In the genomic region with DNA sequence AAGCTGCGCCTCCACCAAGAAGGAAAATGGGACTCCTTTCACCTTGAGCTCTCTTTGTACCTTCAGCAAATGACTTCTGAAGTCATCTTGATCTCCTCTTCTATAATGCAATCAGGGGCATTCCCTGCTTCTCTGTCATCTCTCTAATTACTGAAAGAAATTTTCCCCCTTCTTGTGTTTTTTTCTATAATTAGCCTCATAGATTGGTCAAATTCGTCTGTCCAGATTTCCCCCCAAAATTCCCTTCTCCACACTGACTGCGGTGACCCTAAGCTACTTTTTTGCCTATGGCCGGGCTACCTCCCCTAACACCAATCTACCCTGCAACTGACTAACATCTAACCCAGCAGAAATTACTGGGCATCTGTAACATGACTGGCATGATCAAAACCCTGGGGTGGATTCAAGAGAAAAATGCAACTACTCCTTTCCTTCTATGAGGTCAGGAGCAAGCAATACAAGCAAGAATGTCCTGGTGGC, we compare ENCODE assay signal across 16 cellular contexts.
DNase-seq lines count a peak whose midpoint lies in the region; TF ChIP-seq lines count a peak whose summit lies in the region.
"Had no signal": no experiment of that assay in that cellular context is flagged by ENCODE, and none has a peak within 500 bp of the region (broad histone marks: within the 10 kb centered on the region; RNA-seq: fewer than 3 reads in every experiment).

No MANE protein-coding gene starts in this region.

- H3K36me3 Mint-ChIP-seq in osteocyte (ENCODE audit: unreplicated experiment), result no peaks in the 10 kb centered on the region

- no peaks in the 10 kb centered on the region for H3K27me3 Mint-ChIP-seq in osteocyte (ENCODE audit: unreplicated experiment)

- peak overlapping the region; percentile 51 for H3K27ac ChIP-seq in effector memory CD4-positive, alpha-beta T cell (ENCODE audit: insufficient read depth, low read length, poor library complexity, severe bottlenecking)
- H3K27ac ChIP-seq: 22Rv1, coronary artery, parathyroid adenoma, transverse colon had no signal

- peaks cover 11% of the 10 kb centered on the region for H3K36me3 ChIP-seq in effector memory CD4-positive, alpha-beta T cell (ENCODE audit: control insufficient read depth, insufficient read depth, low read length)
- H3K36me3 ChIP-seq: transverse colon had no signal

- DNase-seq in DMS 273 (lab: John Stamatoyannopoulos, UW; ENCODE audit: unreplicated experiment), result peak; percentile 25
- no peak for DNase-seq in DMS 273 treated with DMSO at 0.1 percent for 48 hours (lab: John Stamatoyannopoulos, UW)
- peak; percentile 46 for DNase-seq in GM13977 (ENCODE audit: low spot score)
- DNase-seq in NCI-H69 (lab: John Stamatoyannopoulos, UW), result peak; percentile 62
- DNase-seq in effector memory CD4-positive, alpha-beta T cell, result no peak
- DNase-seq in NAMALWA (ENCODE audit: low spot score), result no peak
- no peak for DNase-seq in osteocyte (ENCODE audit: extremely low spot score, unreplicated experiment)
- DNase-seq in erythroblast (lab: John Stamatoyannopoulos, UW), result no peak
- DNase-seq: amniotic stem cell, GOT3, NCI-H2171 treated with DMSO at 0.1 percent for 48 hours, PC-3, transverse colon had no signal

- no peak overlapping the region for H3K27ac Mint-ChIP-seq in osteocyte (ENCODE audit: unreplicated experiment)

- no peaks in the 10 kb centered on the region for H3K9me3 Mint-ChIP-seq in osteocyte (ENCODE audit: unreplicated experiment)

- peaks cover 14% of the 10 kb centered on the region for H3K4me1 Mint-ChIP-seq in osteocyte (ENCODE audit: unreplicated experiment)

- no peaks in the 10 kb centered on the region for H3K27me3 ChIP-seq in effector memory CD4-positive, alpha-beta T cell (replicated peaks; ENCODE audit: control insufficient read depth, insufficient read depth, low read length, poor library complexity, severe bottlenecking)
- H3K27me3 ChIP-seq: transverse colon had no signal

- no peak overlapping the region for H3K4me3 ChIP-seq in effector memory CD4-positive, alpha-beta T cell (ENCODE audit: insufficient read depth, low read depth, low read length, poor library complexity, severe bottlenecking)
- H3K4me3 ChIP-seq: coronary artery, transverse colon had no signal

- TF ChIP-seq POLR2A in erythroblast (IDR thresholded peaks at IDR 0.05; ENCODE audit: low read length), result no peak

- in situ Hi-C loops in GM13977 (cut with MboI; ENCODE audit: low pct_unique_long_range_greater_than_20kb, low sequenced_read_pairs, unreplicated experiment), result loop anchor here (10.0 kb wide), 1 partner anchor 164 kb away; the partner anchor contains the start of gene BCL2

- no peaks in the 10 kb centered on the region for H3K9me3 ChIP-seq in effector memory CD4-positive, alpha-beta T cell (ENCODE audit: control insufficient read depth, low read length)
- H3K9me3 ChIP-seq: transverse colon had no signal

- TF ChIP-seq CTCF in GM13977 (IDR thresholded peaks at IDR 0.05; ENCODE audit: extremely low read depth, insufficient read depth, missing control alignments), result no peak
- no peak for TF ChIP-seq CTCF in osteocyte (IDR thresholded peaks at IDR 0.05)

- no peak overlapping the region for H3K4me3 Mint-ChIP-seq in osteocyte (ENCODE audit: unreplicated experiment)

- peaks cover 51% of the 10 kb centered on the region for H3K4me1 ChIP-seq in effector memory CD4-positive, alpha-beta T cell (ENCODE audit: control insufficient read depth, insufficient read depth, low read length, poor library complexity, severe bottlenecking)

Comparison
In these comparisons a context has a peak if more than half of its experiments do, and no peak if none do; other contexts are left out.
1. DNase-seq: peak in DMS 273 (single experiment), GM13977 (single experiment) and NCI-H69 (single experiment); none in DMS 273 treated with DMSO at 0.1 percent for 48 hours (single experiment), effector memory CD4-positive, alpha-beta T cell (0 of 3), NAMALWA (single experiment), osteocyte (single experiment) and erythroblast (0 of 2).